In genomic region chr1:26097696-26098095, GRCh38 we compare ENCODE assay signal across 17 cellular contexts.
DNase-seq lines count a peak whose midpoint lies in the region; ATAC-seq and TF ChIP-seq lines count a peak whose summit lies in the region.
"Had no signal": no experiment of that assay in that cellular context is flagged by ENCODE, and none has a peak within 500 bp of the region (broad histone marks: within the 10 kb centered on the region; RNA-seq: fewer than 3 reads in every experiment).

No MANE protein-coding gene starts in this region.

- in situ Hi-C loops in astrocyte of the spinal cord (cut with HindIII; ENCODE audit: low sequenced_read_pairs) = no loop called here

- DNase-seq in ELR (ENCODE audit: low read depth) (peak; percentile 87), OCI-M1 (lab: John Stamatoyannopoulos, UW) (peak; percentile 16), astrocyte of the spinal cord (ENCODE audit: low read depth, low spot score) (peak; percentile 19), non-pigmented ciliary epithelial cell (ENCODE audit: low read depth) (peak; percentile 32), RWPE1 (ENCODE audit: low spot score) (no peak)
- DNase-seq: activated B cell treated with CpG ODN at 0.5 μM for 24 hours; body of pancreas; COR-L47; effector memory CD8-positive, alpha-beta T cell; KG1; left cardiac atrium; natural killer cell; NCI-H1694; NCI-H526 treated with DMSO at 0.1 percent for 48 hours; right lobe of liver had no signal

- ATAC-seq in GM21576 (IDR thresholded peaks at IDR 0.05; ENCODE audit: unreplicated experiment) = no peak
- no peak for ATAC-seq in GM21737 (IDR thresholded peaks at IDR 0.05; ENCODE audit: unreplicated experiment)
- ATAC-seq: body of pancreas; effector memory CD8-positive, alpha-beta T cell; left cardiac atrium; natural killer cell; right lobe of liver had no signal

- POLR2A ChIA-PET in RWPE1 (lab: Yijun Ruan, JAX; ENCODE audit: low non-redundant PET) = no interaction called here

- TF ChIP-seq CTCF in astrocyte of the spinal cord (IDR thresholded peaks at IDR 0.05; ENCODE audit: low read depth, low read length) = no peak
- TF ChIP-seq CTCF in RWPE1 (conservative IDR thresholded peaks at IDR 0.05; ENCODE audit: low read depth) = no peak

- no peak overlapping the region for H3K27ac ChIP-seq in RWPE1
- H3K27ac ChIP-seq: body of pancreas, right lobe of liver had no signal

- no peak overlapping the region for H3K4me3 ChIP-seq in astrocyte of the spinal cord (ENCODE audit: low read depth, low read length)
- H3K4me3 ChIP-seq: body of pancreas, right lobe of liver had no signal

- CTCF ChIA-PET in RWPE1 (lab: Yijun Ruan, JAX) = no interaction called here
